8 cellular contexts compared by ENCODE assay signal in the genomic region with DNA sequence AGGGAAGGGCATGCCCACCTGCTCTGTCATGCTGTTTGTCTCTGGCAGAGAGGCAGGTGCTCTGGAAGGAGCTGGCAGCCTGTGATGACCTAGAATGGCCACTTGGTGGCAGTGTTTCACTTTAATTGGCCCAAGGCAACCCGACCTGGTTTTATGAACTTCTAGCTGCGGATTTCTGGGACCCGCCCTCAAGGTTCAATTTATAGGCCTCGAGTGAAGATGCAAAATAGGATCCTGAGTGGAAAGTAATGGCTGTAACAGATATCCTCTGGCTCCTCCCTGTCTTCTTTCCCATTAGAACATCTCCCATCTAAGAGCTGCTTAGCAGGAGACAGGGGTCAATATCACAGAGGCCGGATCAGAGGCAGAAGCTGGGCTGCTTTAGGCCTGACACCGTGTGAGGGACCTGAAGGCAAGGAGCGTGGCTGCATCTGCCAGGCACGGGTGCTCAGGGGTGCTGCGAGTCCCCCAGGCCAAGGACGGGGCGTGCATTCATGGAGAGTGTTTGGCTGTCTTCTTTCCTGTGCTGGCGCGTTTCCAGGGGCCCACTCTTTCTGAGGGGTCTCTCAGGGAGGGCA. TPM values are rescaled to one million over a fixed set of nuclear protein-coding genes. Genes with fewer than 3 reads are reported as not detected.
DNase-seq lines count a peak whose midpoint lies in the region; ATAC-seq and TF ChIP-seq lines count a peak whose summit lies in the region.

No MANE protein-coding gene starts in this region.

- DNase-seq in CD8-positive, alpha-beta T cell: peak; percentile 28 to 72 (median 50)
- peak; percentile 50 for DNase-seq in Jurkat, Clone E6-1 (ENCODE audit: low read depth, low spot score)
- DNase-seq in RPMI7951 (ENCODE audit: low read depth) (peak; percentile 60), foreskin melanocyte (peak; percentile 28), occipital lobe (lab: John Stamatoyannopoulos, UW) (peak; percentile 62), testis (peak; percentile 88)
- DNase-seq in activated T-helper 9 cell treated with anti-CD3 and anti-CD28 coated beads, Interleukin-2, amount 50 U/mL, for 16 hours (ENCODE audit: low read depth): peak; percentile 41

- no peak overlapping the region for H3K27ac Mint-ChIP-seq in CD8-positive, alpha-beta T cell

- H3K36me3 ChIP-seq in CD8-positive, alpha-beta T cell (ENCODE audit: insufficient read depth, low read length): no peaks in the 10 kb centered on the region
- no peaks in the 10 kb centered on the region for H3K36me3 ChIP-seq in testis (ENCODE audit: low read depth, missing control alignments)

- H3K4me1 Mint-ChIP-seq in CD8-positive, alpha-beta T cell (ENCODE audit: low read depth): no peaks in the 10 kb centered on the region

- H3K9me3 ChIP-seq in CD8-positive, alpha-beta T cell (ENCODE audit: low read length): no peaks in the 10 kb centered on the region
- no peaks in the 10 kb centered on the region for H3K9me3 ChIP-seq in testis

- H3K27ac ChIP-seq in CD8-positive, alpha-beta T cell (ENCODE audit: low read depth, low read length): no peak overlapping the region
- no peak overlapping the region for H3K27ac ChIP-seq in testis

- CTCF ChIA-PET in CD8-positive, alpha-beta T cell (lab: Charles Lee): interaction anchor here (0.6 to 5.0 kb wide), 15 partner anchors 10 to 1503 kb away, joined by 3 to 37 read pairs (median 4); no protein-coding TSS in a partner anchor

- H3K4me3 Mint-ChIP-seq in CD8-positive, alpha-beta T cell: no peak overlapping the region

- H3K4me3 ChIP-seq in CD8-positive, alpha-beta T cell (ENCODE audit: low read depth, low read length): no peak overlapping the region
- H3K4me3 ChIP-seq in Jurkat, Clone E6-1 (ENCODE audit: low read length): no peak overlapping the region
- H3K4me3 ChIP-seq in testis: no peak overlapping the region

- intact Hi-C loops in CD8-positive, alpha-beta T cell (cut with DNase I, micrococcal nuclease): loop anchor here in 1 of 2 experiments (1.0 to 10.0 kb wide), 3 partner anchors 1028 to 1390 kb away; no protein-coding TSS in a partner anchor
- intact Hi-C loops in testis (cut with DNase I; ENCODE audit: low total_unique reads): no loop called here

- H3K27me3 ChIP-seq in CD8-positive, alpha-beta T cell (ENCODE audit: insufficient read depth, low read length): no peaks in the 10 kb centered on the region
- H3K27me3 ChIP-seq in testis: no peaks in the 10 kb centered on the region

- H3K4me1 ChIP-seq in CD8-positive, alpha-beta T cell (ENCODE audit: insufficient read depth, low read length): no peaks in the 10 kb centered on the region
- no peaks in the 10 kb centered on the region for H3K4me1 ChIP-seq in testis

- TF ChIP-seq POLR2A in testis (IDR thresholded peaks at IDR 0.05): no peak

- H3K9me3 Mint-ChIP-seq in CD8-positive, alpha-beta T cell: no peaks in the 10 kb centered on the region

- H3K27me3 Mint-ChIP-seq in CD8-positive, alpha-beta T cell (ENCODE audit: low read depth): peaks cover 2% of the 10 kb centered on the region

- POLR2A ChIA-PET in CD8-positive, alpha-beta T cell (lab: Charles Lee): no interaction called here

- H3K36me3 Mint-ChIP-seq in CD8-positive, alpha-beta T cell: no peaks in the 10 kb centered on the region

- 32 to 40% methylated on average over 7 to 13 of the region's 13 CpGs for WGBS in testis, 2 donors

- peak; percentile 56 for ATAC-seq in CD8-positive, alpha-beta T cell
- ATAC-seq in GM19467 (IDR thresholded peaks at IDR 0.05; ENCODE audit: unreplicated experiment): peak; percentile 60

- TF ChIP-seq CTCF in CD8-positive, alpha-beta T cell (IDR thresholded peaks at IDR 0.05): peak; percentile 79
- peak; percentile 77 to 96 (median 82) for TF ChIP-seq CTCF in testis (IDR thresholded peaks at IDR 0.05)

RNA-seq across cellular contexts. Expression of a gene that starts 56.7 kb away (rescaled TPM):
- total RNA-seq in CD8-positive, alpha-beta T cell: not detected
- not detected for polyA plus RNA-seq in Jurkat, Clone E6-1 (2012; ENCODE audit: insufficient read depth, insufficient read length)
- total RNA-seq in RPMI7951 (2014; rRNA removed; shearing (Covaris generic)): under 0.01 TPM in 1 of 2 replicates, not detected in the other
- not detected for total RNA-seq in occipital lobe
- total RNA-seq in testis: under 1 TPM; 0.08 to 0.31 TPM
- 1.7 TPM for polyA plus RNA-seq in testis (ENCODE audit: insufficient read depth, low read depth, low replicate concordance)

Comparison
In these comparisons a context has a peak if more than half of its experiments do, and no peak if none do; other contexts are left out.
1. DNase-seq: peak in every context shown above with its lines; median percentile 88 in testis; 62 in occipital lobe; 60 in RPMI7951; 50 in CD8-positive, alpha-beta T cell; 50 in Jurkat, Clone E6-1; 41 in activated T-helper 9 cell treated with anti-CD3 and anti-CD28 coated beads, Interleukin-2, amount 50 U/mL, for 16 hours; 28 in foreskin melanocyte.